ENCODE assay signal across 11 cellular contexts in the genomic region with DNA sequence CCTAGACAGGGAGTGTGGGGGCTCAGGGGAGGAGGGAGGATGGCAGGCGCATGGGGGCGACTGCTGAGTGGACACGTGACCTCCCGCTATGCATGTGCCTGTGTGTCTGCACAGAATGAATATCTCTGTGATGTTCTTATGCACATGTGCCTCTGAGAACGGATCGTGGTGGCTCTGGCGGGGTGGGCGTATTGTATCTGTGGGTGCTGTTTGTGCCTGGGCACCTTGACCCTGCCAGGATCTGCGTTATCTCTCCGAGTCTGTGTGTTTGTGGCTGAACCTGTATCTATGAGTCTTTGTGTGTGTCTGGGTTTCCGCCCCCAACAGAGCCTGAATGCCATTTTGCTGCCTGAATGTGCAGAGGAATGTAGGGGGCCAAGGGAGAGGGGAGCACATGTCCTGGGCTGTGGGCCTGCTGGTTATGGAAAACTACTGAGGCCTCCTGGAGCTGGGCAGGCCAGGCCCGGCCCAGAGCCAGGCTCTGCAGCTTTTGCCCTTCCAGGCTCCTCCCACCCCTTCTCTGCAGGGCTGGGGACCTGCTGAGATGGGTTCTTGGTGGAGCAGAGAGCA.
DNase-seq lines count a peak whose midpoint lies in the region; ATAC-seq and TF ChIP-seq lines count a peak whose summit lies in the region.
"Had no signal": no experiment of that assay in that cellular context is flagged by ENCODE, and none has a peak within 500 bp of the region (broad histone marks: within the 10 kb centered on the region; RNA-seq: fewer than 3 reads in every experiment).

No MANE protein-coding gene starts in this region.

- peak; percentile 6 for DNase-seq in GM20000 (ENCODE audit: low spot score)
- peak; percentile 52 for DNase-seq in astrocyte of the hippocampus (ENCODE audit: low read depth, low spot score)
- peak; percentile 44 for DNase-seq in left kidney (ENCODE audit: low read depth, low spot score)
- peak; percentile 28 for DNase-seq in smooth muscle cell of the brain vasculature (ENCODE audit: low read depth, low spot score)
- no peak for DNase-seq in NCI-H1092 treated with DMSO at 0.1 percent for 48 hours (lab: John Stamatoyannopoulos, UW)
- DNase-seq in AG20443 (ENCODE audit: low spot score), result no peak
- no peak for DNase-seq in stimulated activated naive CD8-positive, alpha-beta T cell treated with anti-CD3 and anti-CD28 coated beads, Interleukin-15, amount 100 ng/mL, for 72 hours
- DNase-seq in H4 (ENCODE audit: low spot score), result no peak
- DNase-seq: activated naive CD4-positive, alpha-beta T cell treated with anti-CD3 and anti-CD28 coated beads, Interleukin-2, amount 10 ng/mL, durations not matched to agents 7 days and 5 days; NCI-H1436 had no signal

- no peak overlapping the region for H3K4me3 Mint-ChIP-seq in stimulated activated naive CD8-positive, alpha-beta T cell treated with anti-CD3 and anti-CD28 coated beads, Interleukin-15, amount 100 ng/mL, for 72 hours
- H3K4me3 Mint-ChIP-seq: activated naive CD4-positive, alpha-beta T cell treated with anti-CD3 and anti-CD28 coated beads, Interleukin-2, amount 10 ng/mL, durations not matched to agents 7 days and 5 days had no signal

- ATAC-seq in stimulated activated naive CD8-positive, alpha-beta T cell treated with anti-CD3 and anti-CD28 coated beads, Interleukin-15, amount 100 ng/mL, for 72 hours, result no peak

- no peak overlapping the region for H3K27ac Mint-ChIP-seq in stimulated activated naive CD8-positive, alpha-beta T cell treated with anti-CD3 and anti-CD28 coated beads, Interleukin-15, amount 100 ng/mL, for 72 hours
- H3K27ac Mint-ChIP-seq: activated naive CD4-positive, alpha-beta T cell treated with anti-CD3 and anti-CD28 coated beads, Interleukin-2, amount 10 ng/mL, durations not matched to agents 7 days and 5 days; IgD-negative memory B cell had no signal

- no peaks in the 10 kb centered on the region for H3K9me3 Mint-ChIP-seq in stimulated activated naive CD8-positive, alpha-beta T cell treated with anti-CD3 and anti-CD28 coated beads, Interleukin-15, amount 100 ng/mL, for 72 hours
- H3K9me3 Mint-ChIP-seq: activated naive CD4-positive, alpha-beta T cell treated with anti-CD3 and anti-CD28 coated beads, Interleukin-2, amount 10 ng/mL, durations not matched to agents 7 days and 5 days; IgD-negative memory B cell had no signal

- H3K4me1 Mint-ChIP-seq in stimulated activated naive CD8-positive, alpha-beta T cell treated with anti-CD3 and anti-CD28 coated beads, Interleukin-15, amount 100 ng/mL, for 72 hours, result peaks cover 17% of the 10 kb centered on the region

- no peak for TF ChIP-seq CTCF in GM20000 (IDR thresholded peaks at IDR 0.05; ENCODE audit: extremely low read depth, missing control alignments)

- H3K27me3 Mint-ChIP-seq in stimulated activated naive CD8-positive, alpha-beta T cell treated with anti-CD3 and anti-CD28 coated beads, Interleukin-15, amount 100 ng/mL, for 72 hours, result no peaks in the 10 kb centered on the region
- H3K27me3 Mint-ChIP-seq: IgD-negative memory B cell had no signal

Comparison
In these comparisons a context has a peak if more than half of its experiments do, and no peak if none do; other contexts are left out.
1. DNase-seq: peak in GM20000 (single experiment), astrocyte of the hippocampus (single experiment), left kidney (single experiment) and smooth muscle cell of the brain vasculature (single experiment); none in NCI-H1092 treated with DMSO at 0.1 percent for 48 hours (single experiment), AG20443 (single experiment), stimulated activated naive CD8-positive, alpha-beta T cell treated with anti-CD3 and anti-CD28 coated beads, Interleukin-15, amount 100 ng/mL, for 72 hours (0 of 2) and H4 (single experiment).